In genomic region chr4:123554819-123555499, GRCh38 we compare ENCODE assay signal across 10 cellular contexts.
DNase-seq lines count a peak whose midpoint lies in the region; TF ChIP-seq lines count a peak whose summit lies in the region.
"Had no signal": no experiment of that assay in that cellular context is flagged by ENCODE, and none has a peak within 500 bp of the region (broad histone marks: within the 10 kb centered on the region; RNA-seq: fewer than 3 reads in every experiment).

No MANE protein-coding gene starts in this region.

- no peak for DNase-seq in Peyer's patch
- DNase-seq in endodermal cell: no peak
- DNase-seq in mucosa of gallbladder (ENCODE audit: low spot score): peak; percentile 12
- no peak for DNase-seq in thyroid gland
- DNase-seq in DMS153 treated with DMSO at 0.1 percent for 48 hours (lab: John Stamatoyannopoulos, UW; ENCODE audit: unreplicated experiment): no peak
- no peak for DNase-seq in activated naive CD8-positive, alpha-beta T cell treated with anti-CD3 and anti-CD28 coated beads for 36 hours
- DNase-seq in T1000 (lab: John Stamatoyannopoulos, UW): no peak
- DNase-seq in erythroblast (lab: John Stamatoyannopoulos, UW): no peak
- DNase-seq: activated CD4-positive, CD25-positive, alpha-beta regulatory T cell; NCI-H2171 had no signal

- TF ChIP-seq POLR2A in Peyer's patch (IDR thresholded peaks at IDR 0.05) (no peak), thyroid gland (IDR thresholded peaks at IDR 0.05) (no peak), erythroblast (IDR thresholded peaks at IDR 0.05; ENCODE audit: low read length) (no peak)

- peak overlapping the region in 3 of 4 donors; percentile 69 to 92 (median 76) for H3K27ac ChIP-seq in Peyer's patch
- H3K27ac ChIP-seq in endodermal cell (ENCODE audit: low read depth, low read length): peak overlapping the region; percentile 8
- H3K27ac ChIP-seq in thyroid gland: peak overlapping the region; percentile 42 to 80 (median 69)

- peak overlapping the region in 1 of 4 donors; percentile 21 for H3K4me3 ChIP-seq in Peyer's patch
- H3K4me3 ChIP-seq in endodermal cell (ENCODE audit: low read length): no peak overlapping the region
- no peak overlapping the region for H3K4me3 ChIP-seq in thyroid gland (replicated peaks in 1 of 3)

- H3K36me3 ChIP-seq in Peyer's patch (no peaks in the 10 kb centered on the region), endodermal cell (ENCODE audit: control insufficient read depth, insufficient read depth, low read length) (no peaks in the 10 kb centered on the region), thyroid gland (no peaks in the 10 kb centered on the region)

- peaks cover 0 to 29% (median 11%) of the 10 kb centered on the region in 4 donors for H3K4me1 ChIP-seq in Peyer's patch
- peaks cover 3% of the 10 kb centered on the region for H3K4me1 ChIP-seq in endodermal cell (ENCODE audit: control insufficient read depth, insufficient read depth, low read length)
- peaks cover 22 to 31% of the 10 kb centered on the region in 2 donors for H3K4me1 ChIP-seq in thyroid gland

- no peak for TF ChIP-seq CTCF in Peyer's patch (IDR thresholded peaks at IDR 0.05)
- TF ChIP-seq CTCF in endodermal cell (conservative IDR thresholded peaks at IDR 0.05): no peak
- TF ChIP-seq CTCF in thyroid gland (IDR thresholded peaks at IDR 0.05): no peak

- no peak overlapping the region for H3K9ac ChIP-seq in endodermal cell (ENCODE audit: extremely low read depth, low read length, poor library complexity, severe bottlenecking)

- H3K9me3 Mint-ChIP-seq in endodermal cell: no peaks in the 10 kb centered on the region
- H3K9me3 Mint-ChIP-seq in activated naive CD8-positive, alpha-beta T cell treated with anti-CD3 and anti-CD28 coated beads for 36 hours: no peaks in the 10 kb centered on the region

- H3K4me3 Mint-ChIP-seq in endodermal cell: no peak overlapping the region
- no peak overlapping the region for H3K4me3 Mint-ChIP-seq in activated naive CD8-positive, alpha-beta T cell treated with anti-CD3 and anti-CD28 coated beads for 36 hours

- H3K9me3 ChIP-seq in Peyer's patch (no peaks in the 10 kb centered on the region), endodermal cell (ENCODE audit: control insufficient read depth, low read length) (no peaks in the 10 kb centered on the region), thyroid gland (no peaks in the 10 kb centered on the region)

- H3K36me3 Mint-ChIP-seq in endodermal cell (ENCODE audit: low read depth): no peaks in the 10 kb centered on the region
- no peaks in the 10 kb centered on the region for H3K36me3 Mint-ChIP-seq in activated naive CD8-positive, alpha-beta T cell treated with anti-CD3 and anti-CD28 coated beads for 36 hours

- H3K27me3 ChIP-seq in Peyer's patch (no peaks in the 10 kb centered on the region), endodermal cell (ENCODE audit: control insufficient read depth, insufficient read depth, low read length, poor library complexity, severe bottlenecking) (no peaks in the 10 kb centered on the region), thyroid gland (no peaks in the 10 kb centered on the region)

- H3K27me3 Mint-ChIP-seq in endodermal cell (ENCODE audit: insufficient read depth): peaks cover 2% of the 10 kb centered on the region
- peaks cover 3% of the 10 kb centered on the region for H3K27me3 Mint-ChIP-seq in activated naive CD8-positive, alpha-beta T cell treated with anti-CD3 and anti-CD28 coated beads for 36 hours

- peaks cover 34% of the 10 kb centered on the region for H3K4me1 Mint-ChIP-seq in endodermal cell
- H3K4me1 Mint-ChIP-seq in activated naive CD8-positive, alpha-beta T cell treated with anti-CD3 and anti-CD28 coated beads for 36 hours: peaks cover 6% of the 10 kb centered on the region

- intact Hi-C loops in thyroid gland (cut with DNase I): no loop called here

- no peak overlapping the region for H3K27ac Mint-ChIP-seq in endodermal cell
- no peak overlapping the region for H3K27ac Mint-ChIP-seq in activated naive CD8-positive, alpha-beta T cell treated with anti-CD3 and anti-CD28 coated beads for 36 hours

- WGBS in endodermal cell (ENCODE audit: insufficient coverage in 1 of 2, insufficient read length in 1 of 2), 2 experiments: 81% methylated on average over 4 to 10 of the region's 10 CpGs
- 24 to 26% methylated on average over 10 of the region's 10 CpGs for WGBS in thyroid gland, 2 donors

Comparison
In these comparisons a context has a peak if more than half of its experiments do, and no peak if none do; other contexts are left out.
1. H3K27ac ChIP-seq: peak in every context shown above with its lines; median percentile 76 in Peyer's patch; 69 in thyroid gland; 8 in endodermal cell.